In genomic region chr3:15465876-15466585, GRCh38 we compare ENCODE assay signal across 27 cellular contexts. TPM values are rescaled to one million over a fixed set of nuclear protein-coding genes. Genes with fewer than 3 reads are reported as not detected.
"Had no signal": no experiment of that assay in that cellular context is flagged by ENCODE, and none has a peak within 500 bp of the region (broad histone marks: within the 10 kb centered on the region; RNA-seq: fewer than 3 reads in every experiment).

No MANE protein-coding gene starts in this region.

- H3K27ac ChIP-seq: KMS-11 had no signal

- H3K9me3 ChIP-seq: SK-N-SH had no signal

- DNase-seq: activated CD4-positive, alpha-beta T cell treated with anti-CD3 and anti-CD28 coated beads for 4 hours; activated CD4-positive, alpha-beta T cell treated with anti-CD3 and anti-CD28 coated beads, Interleukin-2, amount 50 U/mL, for 48 hours; activated CD8-positive, alpha-beta memory T cell treated with anti-CD3 and anti-CD28 coated beads, Interleukin-2, amount 10 ng/mL, durations not matched to agents 7 days and 5 days; activated gamma-delta T cell; activated naive CD4-positive, alpha-beta T cell treated with anti-CD3 and anti-CD28 coated beads, Interleukin-2, amount 10 ng/mL, durations not matched to agents 7 days and 5 days; activated naive CD8-positive, alpha-beta T cell treated with anti-CD3 and anti-CD28 coated beads for 36 hours; activated T-cell treated with anti-CD3 and anti-CD28 coated beads for 4 hours; activated T-cell treated with anti-CD3 and anti-CD28 coated beads, Interleukin-2, amount 50 U/mL, for 48 hours; cerebellar nuclear complex; MV-4-11; NCI-H1092 treated with DMSO at 0.1 percent for 48 hours; NCI-H1417 treated with DMSO at 0.1 percent for 48 hours; NCI-H1694; NCI-H2029; NCI-H2107; NCI-H2171 treated with DMSO at 0.1 percent for 48 hours; NCI-H226; NCI-H526; OCI-M1; RPMI8226; SK-N-SH had no signal

- ATAC-seq: activated CD4-positive, CD25-positive, alpha-beta regulatory T cell treated with anti-CD3 and anti-CD28 coated beads, Interleukin-2, amount 50 U/mL, for 24 hours; activated CD8-positive, alpha-beta memory T cell treated with anti-CD3 and anti-CD28 coated beads, Interleukin-2, amount 10 ng/mL, durations not matched to agents 7 days and 5 days; activated T-helper 17 cell treated with anti-CD3 and anti-CD28 coated beads, Interleukin-2, amount 50 U/mL, for 72 hours; Panc1; Right ventricle myocardium inferior had no signal

RNA-seq across cellular contexts. Expression of gene COLQ, which starts 55.5 kb away (rescaled TPM):
- total RNA-seq: NCI-H460 had no signal
